Comparison of ENCODE assay signal across 30 cellular contexts in genomic region chr12:3371018-3371417, GRCh38.
DNase-seq lines count a peak whose midpoint lies in the region; ATAC-seq and TF ChIP-seq lines count a peak whose summit lies in the region.
"Had no signal": no experiment of that assay in that cellular context is flagged by ENCODE, and none has a peak within 500 bp of the region (broad histone marks: within the 10 kb centered on the region; RNA-seq: fewer than 3 reads in every experiment).

No MANE protein-coding gene starts in this region.

- CTCF ChIA-PET in MCF 10A (lab: Yijun Ruan, JAX), result interaction anchor here (0.7 to 1.0 kb wide), 2 partner anchors 30 to 55 kb away, joined by 3 read pairs; no protein-coding TSS in a partner anchor

- no peaks in the 10 kb centered on the region for H3K4me1 Mint-ChIP-seq in MCF 10A (ENCODE audit: insufficient read depth, unreplicated experiment)
- H3K4me1 Mint-ChIP-seq: activated CD4-positive, alpha-beta T cell treated with anti-CD3 and anti-CD28 coated beads, Interleukin-2, amount 10 ng/mL, durations not matched to agents 24 days and 14 days; activated naive CD4-positive, alpha-beta T cell treated with anti-CD3 and anti-CD28 coated beads, Interleukin-2, amount 10 ng/mL, durations not matched to agents 7 days and 5 days; CD4-positive, alpha-beta memory T cell; immature natural killer cell; stimulated activated effector memory CD8-positive, alpha-beta T cell treated with anti-CD3 and anti-CD28 coated beads, Interleukin-12 subunit alpha, Interleukin-12 subunit beta, amount 100 ng/mL, for 72 hours had no signal

- H3K27ac Mint-ChIP-seq in MCF 10A (ENCODE audit: low read depth, unreplicated experiment), result no peak overlapping the region
- H3K27ac Mint-ChIP-seq: activated CD4-positive, alpha-beta T cell treated with anti-CD3 and anti-CD28 coated beads, Interleukin-2, amount 10 ng/mL, durations not matched to agents 24 days and 14 days; activated naive CD4-positive, alpha-beta T cell treated with anti-CD3 and anti-CD28 coated beads, Interleukin-2, amount 10 ng/mL, durations not matched to agents 7 days and 5 days; CD4-positive, alpha-beta memory T cell; effector memory CD8-positive, alpha-beta T cell; immature natural killer cell; naive thymus-derived CD8-positive, alpha-beta T cell; stimulated activated effector memory CD8-positive, alpha-beta T cell treated with anti-CD3 and anti-CD28 coated beads, Interleukin-12 subunit alpha, Interleukin-12 subunit beta, amount 100 ng/mL, for 72 hours had no signal

- POLR2A ChIA-PET in MCF 10A (lab: Yijun Ruan, JAX), result interaction anchor here (1.8 kb wide), 1 partner anchor 118 kb away, joined by 3 read pairs; no protein-coding TSS in a partner anchor

- H3K36me3 Mint-ChIP-seq in MCF 10A (ENCODE audit: insufficient read depth, unreplicated experiment), result no peaks in the 10 kb centered on the region
- H3K36me3 Mint-ChIP-seq: activated naive CD4-positive, alpha-beta T cell treated with anti-CD3 and anti-CD28 coated beads, Interleukin-2, amount 10 ng/mL, durations not matched to agents 7 days and 5 days; CD4-positive, alpha-beta memory T cell; immature natural killer cell; naive thymus-derived CD8-positive, alpha-beta T cell; stimulated activated effector memory CD8-positive, alpha-beta T cell treated with anti-CD3 and anti-CD28 coated beads, Interleukin-12 subunit alpha, Interleukin-12 subunit beta, amount 100 ng/mL, for 72 hours had no signal

- H3K9me3 Mint-ChIP-seq in MCF 10A (ENCODE audit: unreplicated experiment), result no peaks in the 10 kb centered on the region
- H3K9me3 Mint-ChIP-seq: activated CD4-positive, alpha-beta T cell treated with anti-CD3 and anti-CD28 coated beads, Interleukin-2, amount 10 ng/mL, durations not matched to agents 24 days and 14 days; activated naive CD4-positive, alpha-beta T cell treated with anti-CD3 and anti-CD28 coated beads, Interleukin-2, amount 10 ng/mL, durations not matched to agents 7 days and 5 days; CD4-positive, alpha-beta memory T cell; effector memory CD8-positive, alpha-beta T cell; immature natural killer cell; naive thymus-derived CD8-positive, alpha-beta T cell; stimulated activated effector memory CD8-positive, alpha-beta T cell treated with anti-CD3 and anti-CD28 coated beads, Interleukin-12 subunit alpha, Interleukin-12 subunit beta, amount 100 ng/mL, for 72 hours had no signal

- TF ChIP-seq CTCF in MCF 10A (IDR thresholded peaks at IDR 0.05; ENCODE audit: unreplicated experiment), result no peak

- ATAC-seq in GM18870 (IDR thresholded peaks at IDR 0.05; ENCODE audit: unreplicated experiment), result no peak
- ATAC-seq: effector memory CD8-positive, alpha-beta T cell; esophagus mucosa; naive thymus-derived CD8-positive, alpha-beta T cell; stimulated activated effector memory CD8-positive, alpha-beta T cell treated with anti-CD3 and anti-CD28 coated beads, Interleukin-12 subunit alpha, Interleukin-12 subunit beta, amount 100 ng/mL, for 72 hours; upper lobe of right lung had no signal

- H3K27me3 Mint-ChIP-seq in MCF 10A (ENCODE audit: insufficient read depth, unreplicated experiment), result no peaks in the 10 kb centered on the region
- H3K27me3 Mint-ChIP-seq: effector memory CD8-positive, alpha-beta T cell had no signal

- H3K4me3 Mint-ChIP-seq in MCF 10A (ENCODE audit: unreplicated experiment), result no peak overlapping the region
- H3K4me3 Mint-ChIP-seq: activated CD4-positive, alpha-beta T cell treated with anti-CD3 and anti-CD28 coated beads, Interleukin-2, amount 10 ng/mL, durations not matched to agents 24 days and 14 days; activated naive CD4-positive, alpha-beta T cell treated with anti-CD3 and anti-CD28 coated beads, Interleukin-2, amount 10 ng/mL, durations not matched to agents 7 days and 5 days; CD4-positive, alpha-beta memory T cell; effector memory CD8-positive, alpha-beta T cell; immature natural killer cell; naive thymus-derived CD8-positive, alpha-beta T cell; stimulated activated effector memory CD8-positive, alpha-beta T cell treated with anti-CD3 and anti-CD28 coated beads, Interleukin-12 subunit alpha, Interleukin-12 subunit beta, amount 100 ng/mL, for 72 hours had no signal

- intact Hi-C loops in MCF 10A (cut with micrococcal nuclease), result no loop called here

- peak; percentile 81 for DNase-seq in DMS153 (lab: John Stamatoyannopoulos, UW)
- peak; percentile 33 for DNase-seq in NCI-H1092 (lab: John Stamatoyannopoulos, UW)
- peak; percentile 66 for DNase-seq in NCI-H2029 treated with DMSO at 0.1 percent for 48 hours (lab: John Stamatoyannopoulos, UW)
- DNase-seq in NCI-H774 (lab: John Stamatoyannopoulos, UW), result peak; percentile 88
- DNase-seq in NCI-H526 treated with DMSO at 0.1 percent for 48 hours (lab: John Stamatoyannopoulos, UW), result no peak
- DNase-seq in stimulated activated CD4-positive, alpha-beta T cell treated with anti-CD3 and anti-CD28 coated beads, Interleukin-12 subunit alpha, Interleukin-12 subunit beta, amount 100 ng/mL, for 4 hours, result no peak
- DNase-seq in MCF 10A (ENCODE audit: unreplicated experiment), result no peak
- DNase-seq: activated CD4-positive, alpha-beta T cell treated with anti-CD3 and anti-CD28 coated beads, Interleukin-2, amount 10 ng/mL, durations not matched to agents 24 days and 14 days; activated naive CD4-positive, alpha-beta T cell treated with anti-CD3 and anti-CD28 coated beads, Interleukin-2, amount 10 ng/mL, durations not matched to agents 7 days and 5 days; activated T-cell treated with anti-CD3 and anti-CD28 coated beads, Interleukin-2, amount 50 U/mL, for 48 hours; AML-193; amygdala; CD4-positive, alpha-beta memory T cell; effector memory CD8-positive, alpha-beta T cell; foreskin melanocyte; GDM1; GM23248; immature natural killer cell; KG1; left ventricle myocardium inferior; midbrain; naive thymus-derived CD8-positive, alpha-beta T cell; NCI-H446; stimulated activated CD4-positive, alpha-beta T cell treated with anti-CD3 and anti-CD28 coated beads, Interleukin-2, amount 100 ng/mL, for 48 hours; T-helper 2 cell; upper lobe of right lung; WERI-Rb-1 had no signal

- no TSS peak for BruUV-seq in MCF 10A (replicated peaks; lab: Mats Ljungman, UMichigan)

Comparison
In these comparisons a context has a peak if more than half of its experiments do, and no peak if none do; other contexts are left out.
1. DNase-seq: peak in DMS153 (single experiment), NCI-H1092 (single experiment), NCI-H2029 treated with DMSO at 0.1 percent for 48 hours (single experiment) and NCI-H774 (single experiment); none in NCI-H526 treated with DMSO at 0.1 percent for 48 hours (single experiment), stimulated activated CD4-positive, alpha-beta T cell treated with anti-CD3 and anti-CD28 coated beads, Interleukin-12 subunit alpha, Interleukin-12 subunit beta, amount 100 ng/mL, for 4 hours (single experiment) and MCF 10A (single experiment).